In the genomic region with DNA sequence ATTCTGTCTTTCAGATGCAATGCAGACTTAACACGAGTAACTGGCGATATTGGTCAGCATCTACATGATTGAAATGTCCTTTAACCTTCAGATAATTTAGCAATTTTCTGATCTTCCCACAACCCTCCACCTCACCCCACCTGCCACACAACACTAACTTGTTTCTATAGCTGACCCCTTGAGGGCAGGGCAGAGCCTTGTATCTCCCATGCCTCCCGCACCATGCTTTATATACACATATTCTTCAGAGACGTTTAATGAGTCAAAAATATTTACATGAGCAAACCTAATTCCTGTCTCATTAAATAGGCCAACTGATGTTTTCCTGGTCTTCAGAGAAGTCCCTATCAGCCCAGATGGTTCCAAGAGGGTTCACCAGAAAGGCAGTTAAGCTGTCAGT, we compare ENCODE assay signal across 2 cellular contexts.
TF ChIP-seq lines count a peak whose summit lies in the region.

No MANE protein-coding gene starts in this region.

TF ChIP-seq in HCT116, 20 proteins besides CTCF, POLR2A, EP300 and RAD21 (continued from another document):
- TF ChIP-seq, protein P1, sequence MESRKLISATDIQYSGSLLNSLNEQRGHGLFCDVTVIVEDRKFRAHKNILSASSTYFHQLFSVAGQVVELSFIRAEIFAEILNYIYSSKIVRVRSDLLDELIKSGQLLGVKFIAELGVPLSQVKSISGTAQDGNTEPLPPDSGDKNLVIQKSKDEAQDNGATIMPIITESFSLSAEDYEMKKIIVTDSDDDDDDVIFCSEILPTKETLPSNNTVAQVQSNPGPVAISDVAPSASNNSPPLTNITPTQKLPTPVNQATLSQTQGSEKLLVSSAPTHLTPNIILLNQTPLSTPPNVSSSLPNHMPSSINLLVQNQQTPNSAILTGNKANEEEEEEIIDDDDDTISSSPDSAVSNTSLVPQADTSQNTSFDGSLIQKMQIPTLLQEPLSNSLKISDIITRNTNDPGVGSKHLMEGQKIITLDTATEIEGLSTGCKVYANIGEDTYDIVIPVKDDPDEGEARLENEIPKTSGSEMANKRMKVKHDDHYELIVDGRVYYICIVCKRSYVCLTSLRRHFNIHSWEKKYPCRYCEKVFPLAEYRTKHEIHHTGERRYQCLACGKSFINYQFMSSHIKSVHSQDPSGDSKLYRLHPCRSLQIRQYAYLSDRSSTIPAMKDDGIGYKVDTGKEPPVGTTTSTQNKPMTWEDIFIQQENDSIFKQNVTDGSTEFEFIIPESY (IDR thresholded peaks at IDR 0.05; ENCODE audit: extremely low read depth, insufficient replicate concordance, low read length), result no peak
- no peak for TF ChIP-seq ZFX (IDR thresholded peaks at IDR 0.05)
- TF ChIP-seq SP1 (IDR thresholded peaks at IDR 0.05; ENCODE audit: low read depth), result no peak
- no peak for TF ChIP-seq YY1 (IDR thresholded peaks at IDR 0.05; ENCODE audit: extremely low read depth, insufficient replicate concordance, low read depth, low read length)
- TF ChIP-seq CBX3 (IDR thresholded peaks at IDR 0.05; ENCODE audit: low read depth), result no peak
- TF ChIP-seq ZNF274 (IDR thresholded peaks at IDR 0.05; ENCODE audit: low read depth, low read length), result no peak
- TF ChIP-seq, protein P2, sequence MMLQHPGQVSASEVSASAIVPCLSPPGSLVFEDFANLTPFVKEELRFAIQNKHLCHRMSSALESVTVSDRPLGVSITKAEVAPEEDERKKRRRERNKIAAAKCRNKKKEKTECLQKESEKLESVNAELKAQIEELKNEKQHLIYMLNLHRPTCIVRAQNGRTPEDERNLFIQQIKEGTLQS (IDR thresholded peaks at IDR 0.05), result no peak
- TF ChIP-seq EZH2 (IDR thresholded peaks at IDR 0.05), result no peak
- no peak for TF ChIP-seq EZH2phosphoT487 (IDR thresholded peaks at IDR 0.05; ENCODE audit: borderline replicate concordance)
- no peak for TF ChIP-seq FOSL1 (IDR thresholded peaks at IDR 0.05; ENCODE audit: low read depth)
- TF ChIP-seq EGR1 (IDR thresholded peaks at IDR 0.05; ENCODE audit: low read depth), result no peak
- TF ChIP-seq, protein P3, sequence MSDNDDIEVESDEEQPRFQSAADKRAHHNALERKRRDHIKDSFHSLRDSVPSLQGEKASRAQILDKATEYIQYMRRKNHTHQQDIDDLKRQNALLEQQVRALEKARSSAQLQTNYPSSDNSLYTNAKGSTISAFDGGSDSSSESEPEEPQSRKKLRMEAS (IDR thresholded peaks at IDR 0.05), result no peak
- no peak for TF ChIP-seq ELF1 (IDR thresholded peaks at IDR 0.05; ENCODE audit: borderline replicate concordance, low read depth)
- no peak for TF ChIP-seq CEBPB (IDR thresholded peaks at IDR 0.05; ENCODE audit: low read depth)
- TF ChIP-seq POLR2AphosphoS5 (IDR thresholded peaks at IDR 0.05; ENCODE audit: low read depth, low read length), result no peak
- no peak for TF ChIP-seq SIN3A (IDR thresholded peaks at IDR 0.05; ENCODE audit: low read depth)

TF ChIP-seq in WTC11, 78 proteins besides CTCF, POLR2A, EP300 and RAD21 (continued from another document):
- TF ChIP-seq, protein P4, sequence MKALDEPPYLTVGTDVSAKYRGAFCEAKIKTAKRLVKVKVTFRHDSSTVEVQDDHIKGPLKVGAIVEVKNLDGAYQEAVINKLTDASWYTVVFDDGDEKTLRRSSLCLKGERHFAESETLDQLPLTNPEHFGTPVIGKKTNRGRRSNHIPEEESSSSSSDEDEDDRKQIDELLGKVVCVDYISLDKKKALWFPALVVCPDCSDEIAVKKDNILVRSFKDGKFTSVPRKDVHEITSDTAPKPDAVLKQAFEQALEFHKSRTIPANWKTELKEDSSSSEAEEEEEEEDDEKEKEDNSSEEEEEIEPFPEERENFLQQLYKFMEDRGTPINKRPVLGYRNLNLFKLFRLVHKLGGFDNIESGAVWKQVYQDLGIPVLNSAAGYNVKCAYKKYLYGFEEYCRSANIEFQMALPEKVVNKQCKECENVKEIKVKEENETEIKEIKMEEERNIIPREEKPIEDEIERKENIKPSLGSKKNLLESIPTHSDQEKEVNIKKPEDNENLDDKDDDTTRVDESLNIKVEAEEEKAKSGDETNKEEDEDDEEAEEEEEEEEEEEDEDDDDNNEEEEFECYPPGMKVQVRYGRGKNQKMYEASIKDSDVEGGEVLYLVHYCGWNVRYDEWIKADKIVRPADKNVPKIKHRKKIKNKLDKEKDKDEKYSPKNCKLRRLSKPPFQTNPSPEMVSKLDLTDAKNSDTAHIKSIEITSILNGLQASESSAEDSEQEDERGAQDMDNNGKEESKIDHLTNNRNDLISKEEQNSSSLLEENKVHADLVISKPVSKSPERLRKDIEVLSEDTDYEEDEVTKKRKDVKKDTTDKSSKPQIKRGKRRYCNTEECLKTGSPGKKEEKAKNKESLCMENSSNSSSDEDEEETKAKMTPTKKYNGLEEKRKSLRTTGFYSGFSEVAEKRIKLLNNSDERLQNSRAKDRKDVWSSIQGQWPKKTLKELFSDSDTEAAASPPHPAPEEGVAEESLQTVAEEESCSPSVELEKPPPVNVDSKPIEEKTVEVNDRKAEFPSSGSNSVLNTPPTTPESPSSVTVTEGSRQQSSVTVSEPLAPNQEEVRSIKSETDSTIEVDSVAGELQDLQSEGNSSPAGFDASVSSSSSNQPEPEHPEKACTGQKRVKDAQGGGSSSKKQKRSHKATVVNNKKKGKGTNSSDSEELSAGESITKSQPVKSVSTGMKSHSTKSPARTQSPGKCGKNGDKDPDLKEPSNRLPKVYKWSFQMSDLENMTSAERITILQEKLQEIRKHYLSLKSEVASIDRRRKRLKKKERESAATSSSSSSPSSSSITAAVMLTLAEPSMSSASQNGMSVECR (CRISPR knock-in tag; IDR thresholded peaks at IDR 0.05; ENCODE audit: borderline replicate concordance), result no peak
- TF ChIP-seq CBFB (CRISPR knock-in tag; IDR thresholded peaks at IDR 0.05; ENCODE audit: low read depth) (no peak), ZNF423 (CRISPR knock-in tag; IDR thresholded peaks at IDR 0.05) (no peak), TCF7 (CRISPR knock-in tag; IDR thresholded peaks at IDR 0.05; ENCODE audit: low read depth) (no peak), GTF2I (CRISPR knock-in tag; conservative IDR thresholded peaks at IDR 0.05) (no peak), NFE2L1 (CRISPR knock-in tag; IDR thresholded peaks at IDR 0.05) (no peak), FOXJ3 (CRISPR knock-in tag; IDR thresholded peaks at IDR 0.05; ENCODE audit: borderline replicate concordance) (no peak), HMGA2 (CRISPR knock-in tag; IDR thresholded peaks at IDR 0.05) (no peak), KAT7 (CRISPR knock-in tag; IDR thresholded peaks at IDR 0.05; ENCODE audit: borderline replicate concordance) (no peak), ETV6 (CRISPR knock-in tag; IDR thresholded peaks at IDR 0.05) (no peak), ELF4 (CRISPR knock-in tag; IDR thresholded peaks at IDR 0.05; ENCODE audit: low read depth) (no peak), NFATC4 (CRISPR knock-in tag; IDR thresholded peaks at IDR 0.05) (no peak)
- TF ChIP-seq, protein P5, sequence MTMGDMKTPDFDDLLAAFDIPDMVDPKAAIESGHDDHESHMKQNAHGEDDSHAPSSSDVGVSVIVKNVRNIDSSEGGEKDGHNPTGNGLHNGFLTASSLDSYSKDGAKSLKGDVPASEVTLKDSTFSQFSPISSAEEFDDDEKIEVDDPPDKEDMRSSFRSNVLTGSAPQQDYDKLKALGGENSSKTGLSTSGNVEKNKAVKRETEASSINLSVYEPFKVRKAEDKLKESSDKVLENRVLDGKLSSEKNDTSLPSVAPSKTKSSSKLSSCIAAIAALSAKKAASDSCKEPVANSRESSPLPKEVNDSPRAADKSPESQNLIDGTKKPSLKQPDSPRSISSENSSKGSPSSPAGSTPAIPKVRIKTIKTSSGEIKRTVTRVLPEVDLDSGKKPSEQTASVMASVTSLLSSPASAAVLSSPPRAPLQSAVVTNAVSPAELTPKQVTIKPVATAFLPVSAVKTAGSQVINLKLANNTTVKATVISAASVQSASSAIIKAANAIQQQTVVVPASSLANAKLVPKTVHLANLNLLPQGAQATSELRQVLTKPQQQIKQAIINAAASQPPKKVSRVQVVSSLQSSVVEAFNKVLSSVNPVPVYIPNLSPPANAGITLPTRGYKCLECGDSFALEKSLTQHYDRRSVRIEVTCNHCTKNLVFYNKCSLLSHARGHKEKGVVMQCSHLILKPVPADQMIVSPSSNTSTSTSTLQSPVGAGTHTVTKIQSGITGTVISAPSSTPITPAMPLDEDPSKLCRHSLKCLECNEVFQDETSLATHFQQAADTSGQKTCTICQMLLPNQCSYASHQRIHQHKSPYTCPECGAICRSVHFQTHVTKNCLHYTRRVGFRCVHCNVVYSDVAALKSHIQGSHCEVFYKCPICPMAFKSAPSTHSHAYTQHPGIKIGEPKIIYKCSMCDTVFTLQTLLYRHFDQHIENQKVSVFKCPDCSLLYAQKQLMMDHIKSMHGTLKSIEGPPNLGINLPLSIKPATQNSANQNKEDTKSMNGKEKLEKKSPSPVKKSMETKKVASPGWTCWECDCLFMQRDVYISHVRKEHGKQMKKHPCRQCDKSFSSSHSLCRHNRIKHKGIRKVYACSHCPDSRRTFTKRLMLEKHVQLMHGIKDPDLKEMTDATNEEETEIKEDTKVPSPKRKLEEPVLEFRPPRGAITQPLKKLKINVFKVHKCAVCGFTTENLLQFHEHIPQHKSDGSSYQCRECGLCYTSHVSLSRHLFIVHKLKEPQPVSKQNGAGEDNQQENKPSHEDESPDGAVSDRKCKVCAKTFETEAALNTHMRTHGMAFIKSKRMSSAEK (CRISPR knock-in tag; IDR thresholded peaks at IDR 0.05; ENCODE audit: borderline replicate concordance), result no peak
- TF ChIP-seq, protein P3 (CRISPR knock-in tag; IDR thresholded peaks at IDR 0.05), result no peak
- TF ChIP-seq, protein P6, sequence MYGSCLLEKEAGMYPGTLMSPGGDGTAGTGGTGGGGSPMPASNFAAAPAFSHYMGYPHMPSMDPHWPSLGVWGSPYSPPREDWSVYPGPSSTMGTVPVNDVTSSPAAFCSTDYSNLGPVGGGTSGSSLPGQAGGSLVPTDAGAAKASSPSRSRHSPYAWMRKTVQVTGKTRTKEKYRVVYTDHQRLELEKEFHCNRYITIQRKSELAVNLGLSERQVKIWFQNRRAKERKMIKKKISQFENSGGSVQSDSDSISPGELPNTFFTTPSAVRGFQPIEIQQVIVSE (CRISPR knock-in tag; IDR thresholded peaks at IDR 0.05; ENCODE audit: borderline replicate concordance), result no peak
- TF ChIP-seq, protein P7, sequence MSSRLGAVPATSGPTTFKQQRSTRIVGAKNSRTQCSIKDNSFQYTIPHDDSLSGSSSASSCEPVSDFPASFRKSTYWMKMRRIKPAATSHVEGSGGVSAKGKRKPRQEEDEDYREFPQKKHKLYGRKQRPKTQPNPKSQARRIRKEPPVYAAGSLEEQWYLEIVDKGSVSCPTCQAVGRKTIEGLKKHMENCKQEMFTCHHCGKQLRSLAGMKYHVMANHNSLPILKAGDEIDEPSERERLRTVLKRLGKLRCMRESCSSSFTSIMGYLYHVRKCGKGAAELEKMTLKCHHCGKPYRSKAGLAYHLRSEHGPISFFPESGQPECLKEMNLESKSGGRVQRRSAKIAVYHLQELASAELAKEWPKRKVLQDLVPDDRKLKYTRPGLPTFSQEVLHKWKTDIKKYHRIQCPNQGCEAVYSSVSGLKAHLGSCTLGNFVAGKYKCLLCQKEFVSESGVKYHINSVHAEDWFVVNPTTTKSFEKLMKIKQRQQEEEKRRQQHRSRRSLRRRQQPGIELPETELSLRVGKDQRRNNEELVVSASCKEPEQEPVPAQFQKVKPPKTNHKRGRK (CRISPR knock-in tag; IDR thresholded peaks at IDR 0.05; ENCODE audit: borderline replicate concordance), result no peak
TF ChIP-seq in WTC11: peak in this region for 0.
